In genomic region chrX:73448379-73448778, GRCh38 we compare ENCODE assay signal across 20 cellular contexts. TPM values are rescaled to one million over a fixed set of nuclear protein-coding genes. Genes with fewer than 3 reads are reported as not detected.
DNase-seq lines count a peak whose midpoint lies in the region; ATAC-seq and TF ChIP-seq lines count a peak whose summit lies in the region.
"Had no signal": no experiment of that assay in that cellular context is flagged by ENCODE, and none has a peak within 500 bp of the region (broad histone marks: within the 10 kb centered on the region; RNA-seq: fewer than 3 reads in every experiment).

No MANE protein-coding gene starts in this region.

- peak overlapping the region; percentile 70 for H3K4me3 Mint-ChIP-seq in WTC11
- H3K4me3 Mint-ChIP-seq: activated B cell treated with CpG ODN at 0.5 μM for 24 hours; activated T-helper 17 cell treated with anti-CD3 and anti-CD28 coated beads, Interleukin-2, amount 50 U/mL, for 72 hours; mesothelial cell of epicardium; stimulated activated naive B cell treated with anti-CD40 and anti-IgM and Interleukin-4, amounts not matched to agents 10 μg/mL and 1 μg/mL and 100 μg/mL, for 72 hours; T-helper 2 cell treated with Interferon-gamma antibody and Interleukin-4, amounts not matched to agents 5 μg/mL and 100 μg/mL, for 36 hours had no signal

- no peak for TF ChIP-seq CTCF in left ventricle myocardium inferior (IDR thresholded peaks at IDR 0.05; ENCODE audit: borderline replicate concordance)
- no peak for TF ChIP-seq CTCF in WTC11 (IDR thresholded peaks at IDR 0.05)
- TF ChIP-seq CTCF in thoracic aorta (IDR thresholded peaks at IDR 0.05) = no peak

- CTCF ChIA-PET in WTC11 (lab: Charles Lee) = interaction anchor here (1.2 to 1.4 kb wide), 2 partner anchors 47 to 159 kb away, joined by 4 read pairs; no protein-coding TSS in a partner anchor

- H3K9me3 ChIP-seq in left ventricle myocardium inferior (replicated peaks) (no peaks in the 10 kb centered on the region), thoracic aorta (no peaks in the 10 kb centered on the region)
- H3K9me3 ChIP-seq: Peyer's patch, SK-N-SH had no signal

- no peaks in the 10 kb centered on the region for H3K4me1 ChIP-seq in left ventricle myocardium inferior
- H3K4me1 ChIP-seq in thoracic aorta (ENCODE audit: control insufficient read depth in 1 of 2, low read depth in 2 of 2) = no peaks in the 10 kb centered on the region
- H3K4me1 ChIP-seq: foreskin keratinocyte, Peyer's patch had no signal

- H3K4me3 ChIP-seq in left ventricle myocardium inferior = peak overlapping the region; percentile 19
- peak overlapping the region; percentile 32 for H3K4me3 ChIP-seq in thoracic aorta
- H3K4me3 ChIP-seq: Peyer's patch had no signal

- H3K27me3 Mint-ChIP-seq in WTC11 (ENCODE audit: low read depth) = peaks cover 96% of the 10 kb centered on the region

- no peak overlapping the region for H3K27ac ChIP-seq in left ventricle myocardium inferior (replicated peaks)
- no peak overlapping the region for H3K27ac ChIP-seq in thoracic aorta
- H3K27ac ChIP-seq: foreskin keratinocyte, Peyer's patch had no signal

- H3K27me3 ChIP-seq in left ventricle myocardium inferior (ENCODE audit: low read depth) (peaks cover 42% of the 10 kb centered on the region), thoracic aorta (replicated peaks; ENCODE audit: insufficient read depth) (no peaks in the 10 kb centered on the region)
- H3K27me3 ChIP-seq: Peyer's patch had no signal

- H3K4me1 Mint-ChIP-seq in WTC11 = peaks cover 33% of the 10 kb centered on the region
- H3K4me1 Mint-ChIP-seq: activated B cell treated with CpG ODN at 0.5 μM for 24 hours; activated T-helper 17 cell treated with anti-CD3 and anti-CD28 coated beads, Interleukin-2, amount 50 U/mL, for 72 hours; stimulated activated naive B cell treated with anti-CD40 and anti-IgM and Interleukin-4, amounts not matched to agents 10 μg/mL and 1 μg/mL and 100 μg/mL, for 72 hours had no signal

- intact Hi-C loops in left ventricle myocardium inferior (cut with micrococcal nuclease) (no loop called here), left ventricle myocardium superior (cut with micrococcal nuclease) (no loop called here)

- no peak for DNase-seq in left ventricle myocardium inferior
- no peak for DNase-seq in left ventricle myocardium superior
- DNase-seq in WTC11 (ENCODE audit: low spot score) = peak; percentile 14
- peak; percentile 30 for DNase-seq in left kidney (ENCODE audit: low read depth, low spot score)
- DNase-seq in thoracic aorta (ENCODE audit: low spot score) = no peak
- no peak for DNase-seq in activated CD4-positive, CD25-positive, alpha-beta regulatory T cell (lab: John Stamatoyannopoulos, UW)
- no peak for DNase-seq in GDM1 (lab: John Stamatoyannopoulos, UW)
- no peak for DNase-seq in EL
- DNase-seq: activated B cell treated with CpG ODN at 0.5 μM for 24 hours; dermis blood vessel endothelial cell; DMS79; foreskin keratinocyte; Peyer's patch; SK-N-SH; stimulated activated naive B cell treated with anti-CD40 and anti-IgM and Interleukin-4, amounts not matched to agents 10 μg/mL and 1 μg/mL and 100 μg/mL, for 72 hours had no signal

- POLR2A ChIA-PET in WTC11 (lab: Charles Lee) = no interaction called here

- ATAC-seq in left ventricle myocardium superior (no peak), WTC11 (no peak), thoracic aorta (ENCODE audit: insufficient number of reproducible peaks, low FRiP score, low read depth) (no peak)
- ATAC-seq: activated T-helper 17 cell treated with anti-CD3 and anti-CD28 coated beads, Interleukin-2, amount 50 U/mL, for 72 hours; foreskin keratinocyte; stimulated activated naive B cell treated with anti-CD40 and anti-IgM and Interleukin-4, amounts not matched to agents 10 μg/mL and 1 μg/mL and 100 μg/mL, for 72 hours had no signal

- H3K36me3 Mint-ChIP-seq in WTC11 = no peaks in the 10 kb centered on the region
- H3K36me3 Mint-ChIP-seq: mesothelial cell of epicardium; stimulated activated naive B cell treated with anti-CD40 and anti-IgM and Interleukin-4, amounts not matched to agents 10 μg/mL and 1 μg/mL and 100 μg/mL, for 72 hours had no signal

- no peaks in the 10 kb centered on the region for H3K9me3 Mint-ChIP-seq in WTC11
- H3K9me3 Mint-ChIP-seq: activated B cell treated with CpG ODN at 0.5 μM for 24 hours; T-helper 2 cell treated with Interferon-gamma antibody and Interleukin-4, amounts not matched to agents 5 μg/mL and 100 μg/mL, for 36 hours had no signal

- no peaks in the 10 kb centered on the region for H3K36me3 ChIP-seq in left ventricle myocardium inferior
- no peaks in the 10 kb centered on the region for H3K36me3 ChIP-seq in thoracic aorta
- H3K36me3 ChIP-seq: Peyer's patch had no signal

- H3K27ac Mint-ChIP-seq in WTC11 = no peak overlapping the region
- H3K27ac Mint-ChIP-seq: activated B cell treated with CpG ODN at 0.5 μM for 24 hours; activated T-helper 17 cell treated with anti-CD3 and anti-CD28 coated beads, Interleukin-2, amount 50 U/mL, for 72 hours; mesothelial cell of epicardium; stimulated activated naive B cell treated with anti-CD40 and anti-IgM and Interleukin-4, amounts not matched to agents 10 μg/mL and 1 μg/mL and 100 μg/mL, for 72 hours; T-helper 2 cell treated with Interferon-gamma antibody and Interleukin-4, amounts not matched to agents 5 μg/mL and 100 μg/mL, for 36 hours had no signal

TF ChIP-seq in WTC11, 78 proteins besides CTCF, POLR2A, EP300 and RAD21:
- TF ChIP-seq SMAD4 (CRISPR knock-in tag; IDR thresholded peaks at IDR 0.05) (no peak), ATF6 (CRISPR knock-in tag; IDR thresholded peaks at IDR 0.05) (no peak), IRF2 (CRISPR knock-in tag; IDR thresholded peaks at IDR 0.05; ENCODE audit: borderline replicate concordance, low read depth) (no peak), ERG (CRISPR knock-in tag; IDR thresholded peaks at IDR 0.05) (no peak), ZNF121 (CRISPR knock-in tag; IDR thresholded peaks at IDR 0.05) (no peak), ZNF219 (CRISPR knock-in tag; IDR thresholded peaks at IDR 0.05; ENCODE audit: borderline replicate concordance) (no peak), IRF1 (CRISPR knock-in tag; IDR thresholded peaks at IDR 0.05) (no peak), TCF7 (CRISPR knock-in tag; IDR thresholded peaks at IDR 0.05; ENCODE audit: low read depth) (no peak), ZNF281 (CRISPR knock-in tag; IDR thresholded peaks at IDR 0.05) (no peak), TEAD4 (CRISPR knock-in tag; IDR thresholded peaks at IDR 0.05) (no peak)

RNA-seq across cellular contexts. Expression of gene CDX4, which starts 1.5 kb away (rescaled TPM):
- total RNA-seq in left ventricle myocardium inferior (not detected), left ventricle myocardium superior (not detected), WTC11 (2021) (2.4 to 5.2 TPM (median 4.6 TPM) in 3 replicates), thoracic aorta (not detected)
- total RNA-seq: activated B cell treated with CpG ODN at 0.5 μM for 24 hours; activated T-helper 17 cell treated with anti-CD3 and anti-CD28 coated beads, Interleukin-2, amount 50 U/mL, for 72 hours; bronchial epithelial cell; dermis blood vessel endothelial cell; foreskin keratinocyte; M059J; mesothelial cell of epicardium; Peyer's patch had no signal

Comparison
In these comparisons a context has a peak if more than half of its experiments do, and no peak if none do; other contexts are left out.
1. DNase-seq: peak in WTC11 (single experiment) and left kidney (single experiment); none in left ventricle myocardium inferior (single experiment), left ventricle myocardium superior (single experiment), thoracic aorta (single experiment), activated CD4-positive, CD25-positive, alpha-beta regulatory T cell (0 of 4), GDM1 (single experiment) and EL (single experiment).